10 cellular contexts compared by ENCODE assay signal in genomic region chr16:17448640-17449638, GRCh38. TPM values are rescaled to one million over a fixed set of nuclear protein-coding genes. Genes with fewer than 3 reads are reported as not detected.
DNase-seq lines count a peak whose midpoint lies in the region; ATAC-seq, FAIRE-seq and TF ChIP-seq lines count a peak whose summit lies in the region.
"Had no signal": no experiment of that assay in that cellular context is flagged by ENCODE, and none has a peak within 500 bp of the region (broad histone marks: within the 10 kb centered on the region; RNA-seq: fewer than 3 reads in every experiment).

No MANE protein-coding gene starts in this region.

- FAIRE-seq in GM12891 (lab: Jason Lieb, UNC), result peak; percentile 80
- no peak for FAIRE-seq in pancreas (lab: Jason Lieb, UNC)

- no peaks in the 10 kb centered on the region for H3K27me3 Mint-ChIP-seq in activated naive CD8-positive, alpha-beta T cell
- peaks cover 3% of the 10 kb centered on the region for H3K27me3 Mint-ChIP-seq in mesothelial cell of epicardium (ENCODE audit: low read depth)

- H3K4me3 ChIP-seq in SJCRH30, result no peak overlapping the region
- no peak overlapping the region for H3K4me3 ChIP-seq in pancreas
- H3K4me3 ChIP-seq in dorsolateral prefrontal cortex, result no peak overlapping the region
- no peak overlapping the region for H3K4me3 ChIP-seq in breast epithelium
- H3K4me3 ChIP-seq: vagina had no signal

- H3K9me3 ChIP-seq in SJCRH30 (replicated peaks) (no peaks in the 10 kb centered on the region), pancreas (no peaks in the 10 kb centered on the region), breast epithelium (no peaks in the 10 kb centered on the region)
- H3K9me3 ChIP-seq: vagina had no signal

- peak overlapping the region; percentile 58 for H3K27ac Mint-ChIP-seq in activated naive CD8-positive, alpha-beta T cell
- no peak overlapping the region for H3K27ac Mint-ChIP-seq in mesothelial cell of epicardium

- no peak overlapping the region for H3K27ac ChIP-seq in SJCRH30
- no peak overlapping the region for H3K27ac ChIP-seq in pancreas
- H3K27ac ChIP-seq in dorsolateral prefrontal cortex, result peak overlapping the region in 3 of 59 donors; percentile 20 to 55 (median 31)
- H3K27ac ChIP-seq in breast epithelium, result no peak overlapping the region
- H3K27ac ChIP-seq: vagina had no signal

- H3K27me3 ChIP-seq in SJCRH30, result no peaks in the 10 kb centered on the region
- no peaks in the 10 kb centered on the region for H3K27me3 ChIP-seq in pancreas
- no peaks in the 10 kb centered on the region for H3K27me3 ChIP-seq in dorsolateral prefrontal cortex
- no peaks in the 10 kb centered on the region for H3K27me3 ChIP-seq in breast epithelium
- H3K27me3 ChIP-seq: vagina had no signal

- TF ChIP-seq POLR2A in GM12891 (IDR thresholded peaks at IDR 0.05; ENCODE audit: low read depth, low read length) (no peak), breast epithelium (IDR thresholded peaks at IDR 0.05) (no peak)

- TF ChIP-seq CTCF in pancreas (IDR thresholded peaks at IDR 0.05) (no peak), dorsolateral prefrontal cortex (IDR thresholded peaks at IDR 0.05 in 54 of 56, conservative IDR thresholded peaks at IDR 0.05 in 2 of 56; ENCODE audit: low read depth in 1 of 56, partially characterized antibody in 56 of 56) (no peak), breast epithelium (IDR thresholded peaks at IDR 0.05) (no peak), mesothelial cell of epicardium (IDR thresholded peaks at IDR 0.05; ENCODE audit: unreplicated experiment) (no peak)

- intact Hi-C loops in pancreas (cut with DNase I), result no loop called here
- intact Hi-C loops in dorsolateral prefrontal cortex (cut with DNase I), result no loop called here
- intact Hi-C loops in breast epithelium (cut with DNase I; ENCODE audit: low total_unique reads), result no loop called here

- WGBS in pancreas, 2 donors, result 57 to 58% methylated on average over 15 of the region's 15 CpGs

- H3K9me3 Mint-ChIP-seq in activated naive CD8-positive, alpha-beta T cell (ENCODE audit: low read depth), result no peaks in the 10 kb centered on the region
- no peaks in the 10 kb centered on the region for H3K9me3 Mint-ChIP-seq in mesothelial cell of epicardium

- DNase-seq in GM12891 (ENCODE audit: insufficient read length, low spot score) (no peak), SJCRH30 (peak; percentile 17 to 30), pancreas (peak in 5 of 6 donors; percentile 25 to 67 (median 53)), dorsolateral prefrontal cortex (no peak), breast epithelium (ENCODE audit: low spot score in 2 of 2) (no peak), mesothelial cell of epicardium (ENCODE audit: low spot score in 2 of 2, unreplicated experiment in 2 of 2) (no peak), dermis blood vessel endothelial cell (no peak)

- ATAC-seq in pancreas, result peak in 3 of 4 donors; percentile 43 to 80 (median 76)

- peaks cover 12% of the 10 kb centered on the region for H3K36me3 Mint-ChIP-seq in activated naive CD8-positive, alpha-beta T cell
- peaks cover under 1% of the 10 kb centered on the region for H3K36me3 Mint-ChIP-seq in mesothelial cell of epicardium

- peak overlapping the region; percentile 15 for H3K4me3 Mint-ChIP-seq in activated naive CD8-positive, alpha-beta T cell
- H3K4me3 Mint-ChIP-seq in mesothelial cell of epicardium, result no peak overlapping the region

- H3K4me1 Mint-ChIP-seq in activated naive CD8-positive, alpha-beta T cell (ENCODE audit: low read depth), result peaks cover 41% of the 10 kb centered on the region
- H3K4me1 Mint-ChIP-seq in mesothelial cell of epicardium, result peaks cover 8% of the 10 kb centered on the region

- H3K4me1 ChIP-seq in SJCRH30 (no peaks in the 10 kb centered on the region), pancreas (peaks cover 0 to 3% (median 0%) of the 10 kb centered on the region in 3 donors), breast epithelium (peaks cover 0 to 1% of the 10 kb centered on the region in 2 donors)

- H3K36me3 ChIP-seq in SJCRH30, result no peaks in the 10 kb centered on the region
- no peaks in the 10 kb centered on the region for H3K36me3 ChIP-seq in pancreas
- no peaks in the 10 kb centered on the region for H3K36me3 ChIP-seq in breast epithelium
- H3K36me3 ChIP-seq: vagina had no signal

TF ChIP-seq in GM12891, 5 proteins besides CTCF, POLR2A, EP300 and RAD21:
- no peak for TF ChIP-seq TAF1 (IDR thresholded peaks at IDR 0.05; ENCODE audit: low read depth, low read length)
- peak; percentile 46; the same call in 1 of the 2 replicates for TF ChIP-seq SPI1 (IDR thresholded peaks at IDR 0.05; ENCODE audit: low read depth, low read length)
- TF ChIP-seq PAX5 (IDR thresholded peaks at IDR 0.05; ENCODE audit: insufficient read depth, low read length, severe bottlenecking), result no peak
- no peak for TF ChIP-seq POU2F2 (IDR thresholded peaks at IDR 0.05; ENCODE audit: low read depth, low read length)
- no peak for TF ChIP-seq POLR2AphosphoS5 (IDR thresholded peaks at IDR 0.05; ENCODE audit: low read depth, low read length)

RNA-seq across cellular contexts. Expression of gene XYLT1, which starts 21.8 kb away (rescaled TPM):
- polyA plus RNA-seq in GM12891 (2012; ENCODE audit: low read depth, missing spikeins), result 5.8 TPM
- total RNA-seq in SJCRH30 (2014; rRNA removed; shearing (Covaris generic)), result under 0.01 and 0.03 TPM in 2 replicates
- total RNA-seq in pancreas (1 to 10 TPM; 4.0 to 8.2 (median 4.9) TPM), dorsolateral prefrontal cortex (10 to 100 TPM; 19.0 to 51.6 (median 33.3) TPM), breast epithelium (10 to 100 TPM; 11.9 to 32.8 (median 13.8) TPM), mesothelial cell of epicardium (11.8 to 15.2 TPM (median 13.0 TPM) in 3 replicates), dermis blood vessel endothelial cell (1.3 and 2.0 TPM in 2 replicates)
- 1 to 10 TPM; 1.6 to 1.8 TPM for polyA plus RNA-seq in pancreas
- total RNA-seq: G401 had no signal

Comparison
In these comparisons a context has a peak if more than half of its experiments do, and no peak if none do; other contexts are left out.
1. DNase-seq: peak in SJCRH30 (2 of 2) and pancreas (5 of 6); none in GM12891 (single experiment), dorsolateral prefrontal cortex (0 of 10), breast epithelium (0 of 2), mesothelial cell of epicardium (0 of 2) and dermis blood vessel endothelial cell (single experiment).